12 cellular contexts compared by ENCODE assay signal in genomic region chr17:45948498-45948880, GRCh38. TPM values are rescaled to one million over a fixed set of nuclear protein-coding genes. Genes with fewer than 3 reads are reported as not detected.
DNase-seq lines count a peak whose midpoint lies in the region; ATAC-seq and TF ChIP-seq lines count a peak whose summit lies in the region.
"Had no signal": no experiment of that assay in that cellular context is flagged by ENCODE, and none has a peak within 500 bp of the region (broad histone marks: within the 10 kb centered on the region; RNA-seq: fewer than 3 reads in every experiment).

No MANE protein-coding gene starts in this region.

- H3K4me1 ChIP-seq in Panc1 (ENCODE audit: control insufficient read depth, insufficient read depth, low read length), result peaks cover 6% of the 10 kb centered on the region; the same call in 1 of the 2 replicates
- H3K4me1 ChIP-seq in hepatocyte (ENCODE audit: insufficient read depth), result no peaks in the 10 kb centered on the region
- peaks cover 0 to 4% of the 10 kb centered on the region in 2 donors for H3K4me1 ChIP-seq in uterus

- no peaks in the 10 kb centered on the region for H3K27me3 ChIP-seq in Panc1 (ENCODE audit: control insufficient read depth, insufficient read depth, low read length)
- H3K27me3 ChIP-seq in hepatocyte, result peaks cover 27% of the 10 kb centered on the region
- H3K27me3 ChIP-seq in uterus, result no peaks in the 10 kb centered on the region

- no peak for ATAC-seq in Panc1
- no peak for ATAC-seq in stimulated activated memory B cell treated with anti-CD40 and anti-IgM and Interleukin-4, amounts not matched to agents 10 μg/mL and 1 μg/mL and 100 μg/mL, for 72 hours
- ATAC-seq: SK-N-SH treated with all-trans-retinoic acid at 6 μM for 48 hours had no signal

- H3K4me3 ChIP-seq in Panc1 (ENCODE audit: low read depth in 2 of 2, low read length in 2 of 2), result peak overlapping the region; percentile 16 to 46; a peak in 3 of 4 replicates
- no peak overlapping the region for H3K4me3 ChIP-seq in hepatocyte
- H3K4me3 ChIP-seq in uterus, result no peak overlapping the region

- H3K36me3 ChIP-seq in Panc1 (ENCODE audit: control insufficient read depth, insufficient read depth, low read length) (no peaks in the 10 kb centered on the region), hepatocyte (replicated peaks; ENCODE audit: insufficient read depth, low read depth) (no peaks in the 10 kb centered on the region), uterus (no peaks in the 10 kb centered on the region)

- TF ChIP-seq CTCF in Panc1 (IDR thresholded peaks at IDR 0.05), result no peak
- TF ChIP-seq CTCF in hepatocyte (IDR thresholded peaks at IDR 0.05; ENCODE audit: poor library complexity), result no peak
- no peak for TF ChIP-seq CTCF in uterus (IDR thresholded peaks at IDR 0.05)

- peak; percentile 38 for DNase-seq in NCI-H82 (lab: John Stamatoyannopoulos, UW)
- DNase-seq in NCI-H82 treated with DMSO at 0.1 percent for 48 hours (lab: John Stamatoyannopoulos, UW; ENCODE audit: unreplicated experiment), result no peak
- DNase-seq in Panc1 (ENCODE audit: low read depth, low spot score), result no peak
- DNase-seq in hepatocyte (ENCODE audit: low spot score), result no peak
- DNase-seq in activated naive CD4-positive, alpha-beta T cell treated with anti-CD3 and anti-CD28 coated beads for 36 hours, result no peak
- DNase-seq in globus pallidus (ENCODE audit: low spot score), result no peak
- no peak for DNase-seq in uterus
- DNase-seq: NCI-H345 had no signal

- H3K27ac ChIP-seq in Panc1 (ENCODE audit: low read length) (peak overlapping the region; percentile 91), hepatocyte (no peak overlapping the region), uterus (no peak overlapping the region)
- H3K27ac ChIP-seq: parathyroid adenoma had no signal

- no peaks in the 10 kb centered on the region for H3K9me3 Mint-ChIP-seq in stimulated activated memory B cell treated with anti-CD40 and anti-IgM and Interleukin-4, amounts not matched to agents 10 μg/mL and 1 μg/mL and 100 μg/mL, for 72 hours
- no peaks in the 10 kb centered on the region for H3K9me3 Mint-ChIP-seq in activated naive CD4-positive, alpha-beta T cell treated with anti-CD3 and anti-CD28 coated beads for 36 hours
- H3K9me3 Mint-ChIP-seq: activated naive CD8-positive, alpha-beta T cell treated with anti-CD3 and anti-CD28 coated beads for 36 hours had no signal

- H3K4me1 Mint-ChIP-seq in stimulated activated memory B cell treated with anti-CD40 and anti-IgM and Interleukin-4, amounts not matched to agents 10 μg/mL and 1 μg/mL and 100 μg/mL, for 72 hours, result peaks cover 12% of the 10 kb centered on the region
- peaks cover 11% of the 10 kb centered on the region for H3K4me1 Mint-ChIP-seq in activated naive CD4-positive, alpha-beta T cell treated with anti-CD3 and anti-CD28 coated beads for 36 hours (ENCODE audit: low read depth)

- H4K20me1 ChIP-seq in hepatocyte (ENCODE audit: insufficient read depth, poor library complexity, severe bottlenecking), result no peaks in the 10 kb centered on the region

- in situ Hi-C loops in Panc1 (cut with HindIII; ENCODE audit: low pct_unique_long_range_greater_than_20kb, low sequenced_read_pairs), result no loop called here

- CTCF ChIA-PET in Panc1 (lab: Charles Lee), result interaction anchor here (1.3 kb wide), 1 partner anchor 14 kb away, joined by 4 read pairs; no protein-coding TSS in a partner anchor
- CTCF ChIA-PET in activated naive CD4-positive, alpha-beta T cell treated with anti-CD3 and anti-CD28 coated beads for 36 hours (lab: Charles Lee), result interaction anchor here (0.6 to 2.4 kb wide), 14 partner anchors 9 to 165 kb away, joined by 3 to 10 read pairs (median 4); no protein-coding TSS in a partner anchor

- H3K79me2 ChIP-seq in hepatocyte, result no peaks in the 10 kb centered on the region

- peak overlapping the region; percentile 65 for H3K4me2 ChIP-seq in hepatocyte

- BruUV-seq in Panc1 (replicated peaks; lab: Mats Ljungman, UMichigan), result no TSS peak

- WGBS in hepatocyte (ENCODE audit: low lambda C conversion rate, missing lambda C conversion rate), result 55% methylated on average over 2 of the region's 2 CpGs

- H3K4me3 Mint-ChIP-seq in stimulated activated memory B cell treated with anti-CD40 and anti-IgM and Interleukin-4, amounts not matched to agents 10 μg/mL and 1 μg/mL and 100 μg/mL, for 72 hours, result peak overlapping the region; percentile 76
- H3K4me3 Mint-ChIP-seq in activated naive CD4-positive, alpha-beta T cell treated with anti-CD3 and anti-CD28 coated beads for 36 hours, result no peak overlapping the region

- intact Hi-C loops in Panc1 (cut with micrococcal nuclease; ENCODE audit: unreplicated experiment), result no loop called here
- intact Hi-C loops in activated naive CD4-positive, alpha-beta T cell treated with anti-CD3 and anti-CD28 coated beads for 36 hours (cut with micrococcal nuclease), result loop anchor here (2.0 kb wide), 1 partner anchor 54 kb away; the partner anchor contains the start of gene MAPT
- intact Hi-C loops in uterus (cut with DNase I; ENCODE audit: low total_unique reads), result no loop called here

- no peaks in the 10 kb centered on the region for H3K9me3 ChIP-seq in Panc1 (ENCODE audit: control insufficient read depth, insufficient read depth, low read depth, low read length)
- H3K9me3 ChIP-seq in hepatocyte (ENCODE audit: low read depth), result no peaks in the 10 kb centered on the region
- no peaks in the 10 kb centered on the region for H3K9me3 ChIP-seq in uterus

- no peaks in the 10 kb centered on the region for H3K9me2 ChIP-seq in hepatocyte (replicated peaks; ENCODE audit: insufficient read depth)

- peak overlapping the region; percentile 31 for H2AFZ ChIP-seq in hepatocyte

- peaks cover 77% of the 10 kb centered on the region for H3K27me3 Mint-ChIP-seq in stimulated activated memory B cell treated with anti-CD40 and anti-IgM and Interleukin-4, amounts not matched to agents 10 μg/mL and 1 μg/mL and 100 μg/mL, for 72 hours
- peaks cover 18% of the 10 kb centered on the region for H3K27me3 Mint-ChIP-seq in activated naive CD4-positive, alpha-beta T cell treated with anti-CD3 and anti-CD28 coated beads for 36 hours (ENCODE audit: low read depth)

- peak overlapping the region; percentile 76 for H3K27ac Mint-ChIP-seq in stimulated activated memory B cell treated with anti-CD40 and anti-IgM and Interleukin-4, amounts not matched to agents 10 μg/mL and 1 μg/mL and 100 μg/mL, for 72 hours
- no peak overlapping the region for H3K27ac Mint-ChIP-seq in activated naive CD4-positive, alpha-beta T cell treated with anti-CD3 and anti-CD28 coated beads for 36 hours
- H3K27ac Mint-ChIP-seq: activated naive CD8-positive, alpha-beta T cell treated with anti-CD3 and anti-CD28 coated beads for 36 hours had no signal

- POLR2A ChIA-PET in Panc1 (lab: Charles Lee), result interaction anchor here (0.6 kb wide), 1 partner anchor 15 kb away, joined by 5 read pairs; no protein-coding TSS in a partner anchor

- TF ChIP-seq POLR2A in uterus (IDR thresholded peaks at IDR 0.05), result no peak

- no peaks in the 10 kb centered on the region for H3K36me3 Mint-ChIP-seq in stimulated activated memory B cell treated with anti-CD40 and anti-IgM and Interleukin-4, amounts not matched to agents 10 μg/mL and 1 μg/mL and 100 μg/mL, for 72 hours
- H3K36me3 Mint-ChIP-seq in activated naive CD4-positive, alpha-beta T cell treated with anti-CD3 and anti-CD28 coated beads for 36 hours (ENCODE audit: low read depth), result no peaks in the 10 kb centered on the region
- H3K36me3 Mint-ChIP-seq: activated naive CD8-positive, alpha-beta T cell treated with anti-CD3 and anti-CD28 coated beads for 36 hours had no signal

RNA-seq across cellular contexts. Expression of gene STH, which starts 50.6 kb away (rescaled TPM):
- total RNA-seq in Panc1 (2021; ENCODE audit: unreplicated experiment) (not detected), hepatocyte (not detected in 2 replicates), uterus (not detected)
- not detected for polyA plus RNA-seq in Panc1 (2012; ENCODE audit: insufficient read length)
- polyA plus RNA-seq in hepatocyte, result not detected in 2 replicates
- not detected for total RNA-seq in activated naive CD4-positive, alpha-beta T cell treated with anti-CD3 and anti-CD28 coated beads for 36 hours
- total RNA-seq: activated naive CD8-positive, alpha-beta T cell treated with anti-CD3 and anti-CD28 coated beads for 36 hours had no signal

RNA-seq across cellular contexts. Expression of gene MAPT, which starts 54.1 kb away (rescaled TPM):
- total RNA-seq in Panc1 (2021; ENCODE audit: unreplicated experiment) (0.59 TPM), hepatocyte (0.24 and 0.37 TPM in 2 replicates), uterus (1 to 10 TPM in 2 of 4 donors, under 1 TPM in 1, not detected in 1; 0.26 to 4.1 (median 1.5) TPM)
- 1.9 TPM for polyA plus RNA-seq in Panc1 (2012; ENCODE audit: insufficient read length)
- 0.71 TPM in 1 of 2 replicates, not detected in the other for polyA plus RNA-seq in hepatocyte
- under 1 TPM; 0.57 to 0.86 TPM for total RNA-seq in activated naive CD4-positive, alpha-beta T cell treated with anti-CD3 and anti-CD28 coated beads for 36 hours

Comparison
In these comparisons a context has a peak if more than half of its experiments do, and no peak if none do; other contexts are left out.
1. H3K4me3 ChIP-seq: peak in Panc1 (2 of 2); none in hepatocyte (single experiment) and uterus (0 of 2).